ENCODE assay signal across 15 cellular contexts in the genomic region with DNA sequence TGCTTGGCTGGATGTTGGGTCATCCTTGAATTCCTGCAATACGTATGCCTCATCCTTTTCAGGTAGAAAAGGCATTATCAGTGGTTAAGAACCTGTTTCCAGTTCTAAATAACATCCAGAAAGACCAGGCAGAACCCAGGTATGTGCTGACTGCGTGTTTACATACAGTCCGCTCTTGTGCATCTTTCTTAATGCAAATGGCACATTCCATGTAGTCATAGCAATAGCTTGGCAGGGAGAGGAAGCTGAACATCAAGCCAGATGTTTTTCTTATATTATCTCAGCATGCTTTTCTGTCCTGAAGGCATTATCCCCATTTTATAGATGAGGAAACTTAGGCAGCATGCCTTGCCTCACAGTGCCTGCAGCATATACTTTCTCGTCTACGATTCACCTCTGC. TPM values are rescaled to one million over a fixed set of nuclear protein-coding genes. Genes with fewer than 3 reads are reported as not detected.
DNase-seq lines count a peak whose midpoint lies in the region; ATAC-seq and TF ChIP-seq lines count a peak whose summit lies in the region.
"Had no signal": no experiment of that assay in that cellular context is flagged by ENCODE, and none has a peak within 500 bp of the region (broad histone marks: within the 10 kb centered on the region; RNA-seq: fewer than 3 reads in every experiment).

No MANE protein-coding gene starts in this region.

- no peak overlapping the region for H4K8ac ChIP-seq in mesenchymal stem cell (ENCODE audit: low read length)

- H3K27me3 ChIP-seq in mesenchymal stem cell (ENCODE audit: control insufficient read depth in 1 of 2, insufficient read depth in 1 of 2, low read length in 2 of 2) = no peaks in the 10 kb centered on the region
- H3K27me3 ChIP-seq: Peyer's patch had no signal

- H3K36me3 Mint-ChIP-seq in stimulated activated memory B cell treated with anti-CD40 and anti-IgM and Interleukin-4, amounts not matched to agents 10 μg/mL and 1 μg/mL and 100 μg/mL, for 72 hours = no peaks in the 10 kb centered on the region

- peaks cover 27% of the 10 kb centered on the region for H3K79me1 ChIP-seq in mesenchymal stem cell (replicated peaks; ENCODE audit: low read length, poor library complexity, severe bottlenecking)

- H3K4me3 ChIP-seq in astrocyte of the cerebellum (ENCODE audit: low read depth, low read length) (peak overlapping the region; percentile 63), mesenchymal stem cell (ENCODE audit: insufficient read depth in 1 of 2, low read depth in 1 of 2, low read length in 2 of 2) (no peak overlapping the region)

- H2BK12ac ChIP-seq in mesenchymal stem cell (ENCODE audit: low read length in 2 of 2) = no peak overlapping the region

- WGBS in mesenchymal stem cell = 66% methylated on average over 5 of the region's 5 CpGs

- H2BK120ac ChIP-seq in mesenchymal stem cell (ENCODE audit: low read depth, low read length) = no peak overlapping the region

- in situ Hi-C loops in G401 (cut with HindIII; ENCODE audit: low sequenced_read_pairs) (no loop called here), astrocyte of the cerebellum (cut with HindIII; ENCODE audit: low sequenced_read_pairs) (no loop called here)

- no peaks in the 10 kb centered on the region for H3K9me3 Mint-ChIP-seq in stimulated activated memory B cell treated with anti-CD40 and anti-IgM and Interleukin-4, amounts not matched to agents 10 μg/mL and 1 μg/mL and 100 μg/mL, for 72 hours
- H3K9me3 Mint-ChIP-seq: endodermal cell had no signal

- H2AK5ac ChIP-seq in mesenchymal stem cell (ENCODE audit: low read length, severe bottlenecking) = no peak overlapping the region

- peaks cover 35% of the 10 kb centered on the region for H3K27me3 Mint-ChIP-seq in stimulated activated memory B cell treated with anti-CD40 and anti-IgM and Interleukin-4, amounts not matched to agents 10 μg/mL and 1 μg/mL and 100 μg/mL, for 72 hours

- no peak overlapping the region for H2BK5ac ChIP-seq in mesenchymal stem cell (ENCODE audit: low read depth, low read length, poor library complexity, severe bottlenecking)

- H3K4me1 Mint-ChIP-seq in stimulated activated memory B cell treated with anti-CD40 and anti-IgM and Interleukin-4, amounts not matched to agents 10 μg/mL and 1 μg/mL and 100 μg/mL, for 72 hours = peaks cover 19% of the 10 kb centered on the region
- H3K4me1 Mint-ChIP-seq: endodermal cell had no signal

- H3K27ac Mint-ChIP-seq in stimulated activated memory B cell treated with anti-CD40 and anti-IgM and Interleukin-4, amounts not matched to agents 10 μg/mL and 1 μg/mL and 100 μg/mL, for 72 hours = no peak overlapping the region
- H3K27ac Mint-ChIP-seq: CD14-positive monocyte, endodermal cell had no signal

- no peak overlapping the region for H3K4ac ChIP-seq in mesenchymal stem cell (ENCODE audit: low read depth in 1 of 2, low read length in 2 of 2)

- no peak overlapping the region for H3K14ac ChIP-seq in mesenchymal stem cell (ENCODE audit: low read length in 2 of 2)

- H3K18ac ChIP-seq in mesenchymal stem cell (ENCODE audit: low read depth in 1 of 2, low read length in 2 of 2) = no peak overlapping the region

- H3K23ac ChIP-seq in mesenchymal stem cell (ENCODE audit: low read length in 2 of 2) = no peak overlapping the region

- H3K9me3 ChIP-seq in mesenchymal stem cell (ENCODE audit: control insufficient read depth, low read length) = no peaks in the 10 kb centered on the region
- H3K9me3 ChIP-seq: left lung, neutrophil, Peyer's patch had no signal

- no peak for TF ChIP-seq CTCF in astrocyte of the cerebellum (IDR thresholded peaks at IDR 0.05; ENCODE audit: low read depth, low read length, missing control alignments)

- H2AFZ ChIP-seq in mesenchymal stem cell (ENCODE audit: low read depth, low read length) = no peak overlapping the region

- H3K9ac ChIP-seq in mesenchymal stem cell (ENCODE audit: low read length) = no peak overlapping the region

- H3K4me1 ChIP-seq in mesenchymal stem cell (ENCODE audit: control insufficient read depth, insufficient read depth, low read depth, low read length) = peaks cover 13% of the 10 kb centered on the region

- DNase-seq in A172 (ENCODE audit: low spot score) (peak; percentile 46), G401 (ENCODE audit: low spot score) (peak; percentile 11), astrocyte of the cerebellum (ENCODE audit: low read depth) (no peak), mesenchymal stem cell (peak; percentile 41), NCI-H524 treated with DMSO at 0.1 percent for 48 hours (lab: John Stamatoyannopoulos, UW) (no peak), NCI-H345 treated with DMSO at 0.1 percent for 48 hours (lab: John Stamatoyannopoulos, UW; ENCODE audit: unreplicated experiment) (no peak), superior temporal gyrus (ENCODE audit: extremely low spot score) (no peak)
- DNase-seq: activated CD4-positive, alpha-beta T cell treated with anti-CD3 and anti-CD28 coated beads, Interleukin-2, amount 50 U/mL, for 4 hours; activated effector memory CD4-positive, alpha-beta T cell treated with Interleukin-2 at 50 U/mL for 16 hours; endodermal cell; left lung; Peyer's patch had no signal

- H3K36me3 ChIP-seq in mesenchymal stem cell (ENCODE audit: control insufficient read depth in 1 of 2, insufficient read depth in 2 of 2, low read depth in 1 of 2, low read length in 2 of 2) = no peaks in the 10 kb centered on the region
- H3K36me3 ChIP-seq: left lung, neutrophil, Peyer's patch had no signal

- H2BK15ac ChIP-seq in mesenchymal stem cell (ENCODE audit: low read depth, poor library complexity, severe bottlenecking) = no peak overlapping the region

- no peak overlapping the region for H3K4me2 ChIP-seq in mesenchymal stem cell (ENCODE audit: low read length, poor library complexity, severe bottlenecking)

- H3K4me3 Mint-ChIP-seq in stimulated activated memory B cell treated with anti-CD40 and anti-IgM and Interleukin-4, amounts not matched to agents 10 μg/mL and 1 μg/mL and 100 μg/mL, for 72 hours = no peak overlapping the region

- no peak overlapping the region for H4K91ac ChIP-seq in mesenchymal stem cell (ENCODE audit: low read length)

- no peak overlapping the region for H3K27ac ChIP-seq in mesenchymal stem cell (ENCODE audit: low read length, poor library complexity, severe bottlenecking)
- H3K27ac ChIP-seq: left lung, neutrophil, Peyer's patch had no signal

- no peak for ATAC-seq in stimulated activated memory B cell treated with anti-CD40 and anti-IgM and Interleukin-4, amounts not matched to agents 10 μg/mL and 1 μg/mL and 100 μg/mL, for 72 hours

RNA-seq across cellular contexts. Expression of a gene that starts 2.1 kb away (rescaled TPM):
- total RNA-seq in A172 (2014; rRNA removed; shearing (Covaris generic)) = 59.4 and 81.8 TPM in 2 replicates
- total RNA-seq in G401 (2014; rRNA removed; shearing (Covaris generic)) = 0.06 and 0.10 TPM in 2 replicates
- polyA plus RNA-seq in mesenchymal stem cell (2013, experiment 1 of 2) = 11.5 TPM
- polyA plus RNA-seq in mesenchymal stem cell (2013, experiment 2 of 2) = 11.2 TPM
- polyA plus RNA-seq: CD14-positive monocyte had no signal

Comparison
In these comparisons a context has a peak if more than half of its experiments do, and no peak if none do; other contexts are left out.
1. DNase-seq: peak in A172 (single experiment), G401 (single experiment) and mesenchymal stem cell (single experiment); none in astrocyte of the cerebellum (single experiment), NCI-H524 treated with DMSO at 0.1 percent for 48 hours (single experiment), NCI-H345 treated with DMSO at 0.1 percent for 48 hours (single experiment) and superior temporal gyrus (single experiment).
2. RNA of a gene that starts 2.1 kb away (total RNA-seq): 59.4 to 81.8 TPM in A172; 0.06 to 0.10 TPM in G401; every median in the first group is over 10 times any median in the second.